ENCODE assay signal across 19 cellular contexts in the genomic region with DNA sequence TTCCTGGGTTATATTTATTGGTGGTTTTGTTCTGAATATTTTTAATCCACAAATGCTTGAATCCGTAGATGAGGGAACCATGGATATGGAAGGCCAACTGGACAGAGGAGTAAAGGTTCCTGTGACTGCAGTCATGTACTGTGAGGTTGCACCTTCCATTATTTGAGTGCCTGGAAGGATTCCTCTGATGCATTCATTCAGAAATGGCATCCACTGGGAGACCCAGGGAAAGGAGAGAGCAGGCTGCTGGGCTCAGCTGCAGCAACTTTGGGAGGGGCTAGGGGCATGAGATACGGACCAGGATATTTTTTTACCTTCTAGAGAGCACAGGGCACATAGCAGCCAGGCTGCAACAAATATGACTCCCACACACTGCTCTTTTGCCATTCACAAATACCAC. TPM values are rescaled to one million over a fixed set of nuclear protein-coding genes. Genes with fewer than 3 reads are reported as not detected.
DNase-seq lines count a peak whose midpoint lies in the region; ATAC-seq and TF ChIP-seq lines count a peak whose summit lies in the region.
"Had no signal": no experiment of that assay in that cellular context is flagged by ENCODE, and none has a peak within 500 bp of the region (broad histone marks: within the 10 kb centered on the region; RNA-seq: fewer than 3 reads in every experiment).

No MANE protein-coding gene starts in this region.

- H3K27me3 Mint-ChIP-seq in T-helper 2 cell treated with Interferon-gamma antibody and Interleukin-4, amounts not matched to agents 5 μg/mL and 100 μg/mL, for 36 hours (ENCODE audit: low read depth): no peaks in the 10 kb centered on the region
- H3K27me3 Mint-ChIP-seq in stimulated activated naive CD8-positive, alpha-beta T cell treated with anti-CD3 and anti-CD28 coated beads, Interleukin-15, Interleukin-2, amounts not matched to agents 100 ng/mL and 50 ng/mL, for 24 hours: no peaks in the 10 kb centered on the region
- no peaks in the 10 kb centered on the region for H3K27me3 Mint-ChIP-seq in neural crest cell (ENCODE audit: low read depth)
- H3K27me3 Mint-ChIP-seq: CD4-positive, alpha-beta memory T cell had no signal

- H3K9me2 ChIP-seq in OCI-LY7 (ENCODE audit: insufficient read depth, low read length): no peaks in the 10 kb centered on the region

- H3K4me1 ChIP-seq in OCI-LY7 (ENCODE audit: insufficient read depth, low read length, poor library complexity, severe bottlenecking): no peaks in the 10 kb centered on the region

- no peak overlapping the region for H3K4me2 ChIP-seq in OCI-LY7 (ENCODE audit: low read length)

- H3K36me3 Mint-ChIP-seq in T-helper 2 cell treated with Interferon-gamma antibody and Interleukin-4, amounts not matched to agents 5 μg/mL and 100 μg/mL, for 36 hours (ENCODE audit: low read depth): peaks cover 70% of the 10 kb centered on the region
- peaks cover 82% of the 10 kb centered on the region for H3K36me3 Mint-ChIP-seq in stimulated activated naive CD8-positive, alpha-beta T cell treated with anti-CD3 and anti-CD28 coated beads, Interleukin-15, Interleukin-2, amounts not matched to agents 100 ng/mL and 50 ng/mL, for 24 hours (ENCODE audit: low read depth)
- peaks cover 20% of the 10 kb centered on the region for H3K36me3 Mint-ChIP-seq in neural crest cell (ENCODE audit: low read depth)

- no peak for DNase-seq in T-helper 2 cell treated with Interferon-gamma antibody and Interleukin-4, amounts not matched to agents 5 μg/mL and 100 μg/mL, for 36 hours (ENCODE audit: low spot score)
- DNase-seq in T-helper 2 cell (no peak), neural crest cell (ENCODE audit: low read depth, low spot score) (no peak), foreskin fibroblast (no peak), OCI-LY7 (ENCODE audit: low spot score) (no peak)
- no peak for DNase-seq in stimulated activated naive CD8-positive, alpha-beta T cell treated with anti-CD3 and anti-CD28 coated beads, Interleukin-15, Interleukin-2, amounts not matched to agents 100 U/mL and 50 U/mL, for 24 hours
- DNase-seq: C1 segment of cervical spinal cord; Calu3; CD4-positive, alpha-beta memory T cell; COR-L47; DMS53; DMS79 treated with DMSO at 0.1 percent for 48 hours; GF-D8; GOT3; HFFc6 had no signal

- H3K4me1 Mint-ChIP-seq in T-helper 2 cell treated with Interferon-gamma antibody and Interleukin-4, amounts not matched to agents 5 μg/mL and 100 μg/mL, for 36 hours (ENCODE audit: low read depth): peaks cover 7% of the 10 kb centered on the region
- peaks cover 19% of the 10 kb centered on the region for H3K4me1 Mint-ChIP-seq in stimulated activated naive CD8-positive, alpha-beta T cell treated with anti-CD3 and anti-CD28 coated beads, Interleukin-15, Interleukin-2, amounts not matched to agents 100 ng/mL and 50 ng/mL, for 24 hours (ENCODE audit: low read depth)
- H3K4me1 Mint-ChIP-seq in neural crest cell: no peaks in the 10 kb centered on the region

- no peak overlapping the region for H2AFZ ChIP-seq in OCI-LY7 (ENCODE audit: low read length)

- no peaks in the 10 kb centered on the region for H3K9me3 ChIP-seq in OCI-LY7 (ENCODE audit: low read length)
- H3K9me3 ChIP-seq: HAP-1 had no signal

- H3K4me3 Mint-ChIP-seq in T-helper 2 cell treated with Interferon-gamma antibody and Interleukin-4, amounts not matched to agents 5 μg/mL and 100 μg/mL, for 36 hours: no peak overlapping the region
- no peak overlapping the region for H3K4me3 Mint-ChIP-seq in stimulated activated naive CD8-positive, alpha-beta T cell treated with anti-CD3 and anti-CD28 coated beads, Interleukin-15, Interleukin-2, amounts not matched to agents 100 ng/mL and 50 ng/mL, for 24 hours
- H3K4me3 Mint-ChIP-seq in neural crest cell: no peak overlapping the region
- H3K4me3 Mint-ChIP-seq: HFFc6 had no signal

- POLR2A ChIA-PET in OCI-LY7 (lab: Charles Lee): interaction anchor here (0.5 kb wide), 1 partner anchor 1822 kb away, joined by 3 read pairs; no protein-coding TSS in a partner anchor

- no TSS peak for BruUV-seq in OCI-LY7 (replicated peaks; lab: Mats Ljungman, UMichigan)

- no peaks in the 10 kb centered on the region for H3K9me3 Mint-ChIP-seq in T-helper 2 cell treated with Interferon-gamma antibody and Interleukin-4, amounts not matched to agents 5 μg/mL and 100 μg/mL, for 36 hours
- H3K9me3 Mint-ChIP-seq in stimulated activated naive CD8-positive, alpha-beta T cell treated with anti-CD3 and anti-CD28 coated beads, Interleukin-15, Interleukin-2, amounts not matched to agents 100 ng/mL and 50 ng/mL, for 24 hours: no peaks in the 10 kb centered on the region
- H3K9me3 Mint-ChIP-seq in neural crest cell: no peaks in the 10 kb centered on the region
- H3K9me3 Mint-ChIP-seq: CD4-positive, alpha-beta memory T cell; HFFc6 had no signal

- H4K20me1 ChIP-seq in OCI-LY7 (ENCODE audit: insufficient read depth, low read length): no peaks in the 10 kb centered on the region

- no peak for TF ChIP-seq CTCF in neural crest cell (conservative IDR thresholded peaks at IDR 0.05)
- no peak for TF ChIP-seq CTCF in foreskin fibroblast (IDR thresholded peaks at IDR 0.05; ENCODE audit: low read depth, low read length)
- TF ChIP-seq CTCF in OCI-LY7 (conservative IDR thresholded peaks at IDR 0.05; ENCODE audit: low read length): no peak

- intact Hi-C loops in OCI-LY7 (cut with micrococcal nuclease; ENCODE audit: unreplicated experiment): no loop called here

- no peak overlapping the region for H3K4me3 ChIP-seq in foreskin fibroblast (ENCODE audit: low read depth in 1 of 2, low read length in 2 of 2)
- no peak overlapping the region for H3K4me3 ChIP-seq in OCI-LY7 (ENCODE audit: low read depth, low read length, poor library complexity, severe bottlenecking)
- H3K4me3 ChIP-seq: HAP-1 had no signal

- peak overlapping the region; percentile 67 for H3K27ac Mint-ChIP-seq in T-helper 2 cell treated with Interferon-gamma antibody and Interleukin-4, amounts not matched to agents 5 μg/mL and 100 μg/mL, for 36 hours
- H3K27ac Mint-ChIP-seq in stimulated activated naive CD8-positive, alpha-beta T cell treated with anti-CD3 and anti-CD28 coated beads, Interleukin-15, Interleukin-2, amounts not matched to agents 100 ng/mL and 50 ng/mL, for 24 hours: peak overlapping the region; percentile 45
- H3K27ac Mint-ChIP-seq in neural crest cell (ENCODE audit: unreplicated experiment): peak overlapping the region; percentile 84
- H3K27ac Mint-ChIP-seq: HFFc6 had no signal

- ATAC-seq in stimulated activated naive CD8-positive, alpha-beta T cell treated with anti-CD3 and anti-CD28 coated beads, Interleukin-15, Interleukin-2, amounts not matched to agents 100 U/mL and 50 U/mL, for 24 hours: no peak
- ATAC-seq in GM21423 (IDR thresholded peaks at IDR 0.05; ENCODE audit: unreplicated experiment): no peak

- H3K79me2 ChIP-seq in OCI-LY7 (ENCODE audit: insufficient read depth, low read depth, low read length): no peaks in the 10 kb centered on the region

- H3K27ac ChIP-seq in OCI-LY7 (ENCODE audit: low read depth, low read length, poor library complexity, severe bottlenecking): no peak overlapping the region
- H3K27ac ChIP-seq: 22Rv1 had no signal

- CTCF ChIA-PET in OCI-LY7 (lab: Charles Lee; ENCODE audit: unreplicated experiment): no interaction called here

- peaks cover 86% of the 10 kb centered on the region for H3K36me3 ChIP-seq in OCI-LY7 (ENCODE audit: insufficient read depth, low read length)

RNA-seq across cellular contexts. Expression of gene AK2, which starts 19.5 kb away (rescaled TPM):
- total RNA-seq in neural crest cell (134 and 135 TPM in 2 replicates), OCI-LY7 (2022) (256 and 298 TPM in 2 replicates)
- 185 and 223 TPM in 2 replicates for total RNA-seq in OCI-LY7 (2014; rRNA removed; shearing (Covaris generic))

RNA-seq across cellular contexts. Expression of gene RNF19B, which starts 52.6 kb away (rescaled TPM):
- 14.9 and 16.0 TPM in 2 replicates for total RNA-seq in neural crest cell
- total RNA-seq in OCI-LY7 (2014; rRNA removed; shearing (Covaris generic)): 21.1 and 23.0 TPM in 2 replicates
- 33.6 and 36.8 TPM in 2 replicates for total RNA-seq in OCI-LY7 (2022)
